Comparison of ENCODE assay signal across 8 cellular contexts in genomic region chr5:72817076-72817476, GRCh38. TPM values are rescaled to one million over a fixed set of nuclear protein-coding genes. Genes with fewer than 3 reads are reported as not detected.
DNase-seq lines count a peak whose midpoint lies in the region; ATAC-seq, FAIRE-seq and TF ChIP-seq lines count a peak whose summit lies in the region.

No MANE protein-coding gene starts in this region.

- peak overlapping the region; percentile 98 to 99 for H3K27ac ChIP-seq in ascending aorta

- no peaks in the 10 kb centered on the region for H3K9me3 ChIP-seq in ascending aorta

- ATAC-seq in GM18868 (IDR thresholded peaks at IDR 0.05; ENCODE audit: unreplicated experiment) (peak; percentile 16), HG03064 (IDR thresholded peaks at IDR 0.05; ENCODE audit: low read depth, unreplicated experiment) (peak; percentile 27)

- no peaks in the 10 kb centered on the region for H3K36me3 ChIP-seq in ascending aorta

- intact Hi-C loops in ascending aorta (cut with DNase I), result loop anchor here (2.0 to 5.0 kb wide), 3 partner anchors 22 to 450 kb away; no protein-coding TSS in a partner anchor

- TF ChIP-seq CTCF in ascending aorta (IDR thresholded peaks at IDR 0.05), result no peak
- no peak for TF ChIP-seq CTCF in retinal pigment epithelial cell (conservative IDR thresholded peaks at IDR 0.05; ENCODE audit: low read depth, low read length)

- H3K4me3 ChIP-seq in ascending aorta (peak overlapping the region; percentile 77 to 89), retinal pigment epithelial cell (ENCODE audit: low read length) (peak overlapping the region; percentile 92)

- H3K27me3 ChIP-seq in ascending aorta, result no peaks in the 10 kb centered on the region

- no peak for FAIRE-seq in RCC 7860 (lab: Jason Lieb, UNC)

- peak; percentile 57 for DNase-seq in Ammon's horn (ENCODE audit: low spot score)
- DNase-seq in RCC 7860 (ENCODE audit: low spot score), result peak; percentile 7
- DNase-seq in ascending aorta (ENCODE audit: low spot score in 2 of 2), result peak in 1 of 2 donors; percentile 74
- DNase-seq in hypothalamus (lab: John Stamatoyannopoulos, UW), result peak in 44 of 51 donors; percentile 6 to 87 (median 58)
- no peak for DNase-seq in retinal pigment epithelial cell (ENCODE audit: low read depth)
- DNase-seq in NCI-H345 treated with DMSO at 0.1 percent for 48 hours (lab: John Stamatoyannopoulos, UW; ENCODE audit: unreplicated experiment), result no peak

- peaks cover 0 to 19% of the 10 kb centered on the region in 2 donors for H3K4me1 ChIP-seq in ascending aorta

RNA-seq across cellular contexts. Expression of gene TNPO1, which starts 0.6 kb away (rescaled TPM):
- 48.5 TPM for total RNA-seq in ascending aorta

Comparison
In these comparisons a context has a peak if more than half of its experiments do, and no peak if none do; other contexts are left out.
1. DNase-seq: peak in Ammon's horn (single experiment), RCC 7860 (single experiment) and hypothalamus (44 of 51); none in retinal pigment epithelial cell (single experiment) and NCI-H345 treated with DMSO at 0.1 percent for 48 hours (single experiment).